In the genomic region with DNA sequence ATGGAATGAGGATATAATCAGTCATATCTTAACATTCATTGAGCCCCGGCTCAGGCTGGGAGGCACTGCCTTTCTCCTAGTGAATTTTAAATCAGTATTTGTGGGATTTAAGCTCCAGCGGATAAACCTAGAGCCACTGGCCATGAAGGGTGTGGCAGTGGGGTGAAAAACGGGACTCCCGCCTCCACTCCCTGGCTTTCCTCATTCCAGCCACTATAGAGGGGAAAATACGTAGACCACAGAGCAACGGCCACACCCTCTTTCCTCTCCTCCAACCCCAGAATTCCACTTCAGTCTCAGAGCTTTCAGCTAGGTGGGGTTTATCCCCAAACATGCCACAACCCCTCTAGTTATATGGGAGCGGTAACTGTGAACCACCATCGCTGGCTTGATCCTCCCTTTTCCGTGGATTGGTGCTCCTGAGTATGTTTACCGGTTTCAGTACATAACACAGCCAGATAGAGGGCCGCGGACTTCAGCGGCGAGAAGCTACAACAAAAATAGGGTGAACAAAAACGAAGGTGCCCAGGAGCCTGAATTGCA, we compare ENCODE assay signal across 8 cellular contexts.
A peak's percentile ranks its signal among the peaks of the same experiment; 100 is the strongest.
DNase-seq lines count a peak whose midpoint lies in the region; ATAC-seq and TF ChIP-seq lines count a peak whose summit lies in the region.

No MANE protein-coding gene starts in this region.

- H3K36me3 Mint-ChIP-seq in T-helper 2 cell treated with Interferon-gamma antibody and Interleukin-4, amounts not matched to agents 5 μg/mL and 100 μg/mL, for 36 hours (ENCODE audit: low read depth) = peaks cover 38% of the 10 kb centered on the region

- H3K27ac Mint-ChIP-seq in T-helper 2 cell treated with Interferon-gamma antibody and Interleukin-4, amounts not matched to agents 5 μg/mL and 100 μg/mL, for 36 hours = no peak overlapping the region

- no peaks in the 10 kb centered on the region for H3K9me3 Mint-ChIP-seq in T-helper 2 cell treated with Interferon-gamma antibody and Interleukin-4, amounts not matched to agents 5 μg/mL and 100 μg/mL, for 36 hours

- H3K4me3 Mint-ChIP-seq in T-helper 2 cell treated with Interferon-gamma antibody and Interleukin-4, amounts not matched to agents 5 μg/mL and 100 μg/mL, for 36 hours = peak overlapping the region; percentile 22

- peak; percentile 31 for ATAC-seq in left colon

- peaks cover 30% of the 10 kb centered on the region for H3K4me1 Mint-ChIP-seq in T-helper 2 cell treated with Interferon-gamma antibody and Interleukin-4, amounts not matched to agents 5 μg/mL and 100 μg/mL, for 36 hours (ENCODE audit: low read depth)

- peaks cover 27 to 30% of the 10 kb centered on the region in 2 donors for H3K4me1 ChIP-seq in thyroid gland

- H3K27me3 ChIP-seq in thyroid gland = no peaks in the 10 kb centered on the region

- H3K27ac ChIP-seq in thyroid gland = peak overlapping the region; percentile 99

- H3K36me3 ChIP-seq in thyroid gland = peaks cover 0 to 6% of the 10 kb centered on the region in 2 donors

- in situ Hi-C loops in astrocyte of the spinal cord (cut with HindIII; ENCODE audit: low sequenced_read_pairs) = no loop called here

- H3K27me3 Mint-ChIP-seq in T-helper 2 cell treated with Interferon-gamma antibody and Interleukin-4, amounts not matched to agents 5 μg/mL and 100 μg/mL, for 36 hours (ENCODE audit: low read depth) = peaks cover 10% of the 10 kb centered on the region

- H3K4me3 ChIP-seq in astrocyte of the spinal cord (ENCODE audit: low read depth, low read length) = peak overlapping the region; percentile 1
- H3K4me3 ChIP-seq in thyroid gland (replicated peaks in 1 of 3) = peak overlapping the region in 2 of 3 donors; percentile 12 to 35

- TF ChIP-seq POLR2A in thyroid gland (IDR thresholded peaks at IDR 0.05) = no peak

- intact Hi-C loops in left colon (cut with DNase I, micrococcal nuclease) (no loop called here), thyroid gland (cut with DNase I) (no loop called here)

- 26 to 28% methylated on average over 15 of the region's 15 CpGs for WGBS in thyroid gland, 2 donors

- no peak for DNase-seq in T-helper 2 cell treated with Interferon-gamma antibody and Interleukin-4, amounts not matched to agents 5 μg/mL and 100 μg/mL, for 36 hours (ENCODE audit: low spot score)
- DNase-seq in T-helper 2 cell (no peak), astrocyte of the spinal cord (ENCODE audit: low read depth, low spot score) (no peak), left colon (peak in 1 of 2 donors; percentile 21), thyroid gland (peak in 1 of 2 donors; percentile 61), NCI-H1092 treated with DMSO at 0.1 percent for 48 hours (lab: John Stamatoyannopoulos, UW) (no peak), cortex of kidney (lab: John Stamatoyannopoulos, UW) (no peak), HPDE6-E6E7 (ENCODE audit: extremely low spot score) (no peak)

- TF ChIP-seq CTCF in astrocyte of the spinal cord (IDR thresholded peaks at IDR 0.05; ENCODE audit: low read depth, low read length) (no peak), thyroid gland (IDR thresholded peaks at IDR 0.05) (peak in 2 of 6 experiments; percentile 3 to 21)

- no peaks in the 10 kb centered on the region for H3K9me3 ChIP-seq in thyroid gland
